Comparison of ENCODE assay signal across 8 cellular contexts in the genomic region with DNA sequence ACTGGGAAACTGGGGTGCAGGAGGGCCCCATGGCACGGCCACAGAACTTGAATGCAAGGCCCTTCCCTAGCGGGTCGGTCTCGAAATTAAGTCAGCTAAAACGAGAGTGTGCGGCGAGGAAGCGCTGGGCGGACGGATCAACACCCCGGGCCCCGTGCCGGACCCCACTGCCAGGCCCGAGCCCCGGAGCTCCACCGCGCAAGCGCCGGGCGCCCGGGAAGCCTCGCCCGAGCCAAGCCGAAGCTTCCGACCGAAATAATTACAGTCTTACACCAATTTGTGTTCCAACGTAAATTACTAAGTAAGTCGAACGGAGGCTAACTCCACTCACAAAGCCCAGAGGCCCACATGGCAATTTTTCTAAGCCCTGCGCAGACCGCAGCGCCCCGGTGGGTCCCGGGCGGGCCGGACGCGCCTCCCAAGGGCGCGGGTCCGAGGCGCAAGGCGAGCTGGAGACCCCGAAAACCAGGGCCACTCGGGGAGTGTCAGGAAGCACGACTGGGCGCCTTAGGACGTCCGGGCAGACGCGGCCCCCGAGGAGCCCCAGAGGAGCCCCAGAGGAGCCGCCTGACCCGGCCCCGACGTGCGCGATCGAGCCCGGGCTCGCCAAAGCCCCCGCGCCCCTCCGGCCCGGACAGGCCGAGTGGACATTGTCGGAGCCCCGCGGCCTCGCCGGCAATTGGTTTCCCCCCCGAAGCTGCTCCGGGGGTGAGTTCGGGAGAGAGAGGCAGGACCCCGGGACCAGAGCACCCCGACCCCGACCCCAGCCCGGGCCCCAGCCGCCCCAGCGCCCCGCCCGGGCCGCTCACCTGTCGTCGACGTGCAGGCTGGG. TPM values are rescaled to one million over a fixed set of nuclear protein-coding genes. Genes with fewer than 3 reads are reported as not detected.
A peak's percentile ranks its signal among the peaks of the same experiment; 100 is the strongest.
DNase-seq lines count a peak whose midpoint lies in the region; ATAC-seq and TF ChIP-seq lines count a peak whose summit lies in the region.

No MANE protein-coding gene starts in this region.

- no peaks in the 10 kb centered on the region for H3K9me3 ChIP-seq in cardiac muscle cell (ENCODE audit: low read depth)
- H3K9me3 ChIP-seq in lower lobe of right lung, result no peaks in the 10 kb centered on the region
- H3K9me3 ChIP-seq in vagina, result no peaks in the 10 kb centered on the region

- H3K36me3 Mint-ChIP-seq in central memory CD8-positive, alpha-beta T cell (ENCODE audit: insufficient read depth), result peaks cover 3% of the 10 kb centered on the region

- TF ChIP-seq POLR2A in vagina (IDR thresholded peaks at IDR 0.05), result no peak

- peaks cover 23% of the 10 kb centered on the region for H3K4me1 Mint-ChIP-seq in central memory CD8-positive, alpha-beta T cell

- no peaks in the 10 kb centered on the region for H3K9me3 Mint-ChIP-seq in central memory CD8-positive, alpha-beta T cell

- intact Hi-C loops in left ventricle myocardium superior (cut with micrococcal nuclease), result no loop called here
- intact Hi-C loops in lower lobe of right lung (cut with DNase I), result no loop called here
- intact Hi-C loops in vagina (cut with DNase I), result no loop called here

- peak overlapping the region; percentile 46 for H3K4me3 ChIP-seq in cardiac muscle cell
- peak overlapping the region; percentile 63 for H3K4me3 ChIP-seq in lower lobe of right lung
- H3K4me3 ChIP-seq in vagina, result peak overlapping the region; percentile 33 to 59

- H3K27me3 ChIP-seq in cardiac muscle cell (peaks cover 100% of the 10 kb centered on the region), lower lobe of right lung (ENCODE audit: low read depth) (peaks cover 80% of the 10 kb centered on the region), vagina (peaks cover 29% of the 10 kb centered on the region)

- DNase-seq in cardiac muscle cell (ENCODE audit: low read depth in 1 of 2, low spot score in 1 of 2) (peak in 1 of 2 donors; percentile 30), left ventricle myocardium superior (no peak), lower lobe of right lung (no peak), vagina (ENCODE audit: extremely low spot score in 2 of 2) (no peak), NOMO-1 (lab: John Stamatoyannopoulos, UW; ENCODE audit: unreplicated experiment in 2 of 2) (no peak)
- DNase-seq in central memory CD8-positive, alpha-beta T cell (ENCODE audit: low spot score in 2 of 2), result no peak
- DNase-seq in activated effector memory CD4-positive, alpha-beta T cell treated with anti-CD3 and anti-CD28 coated beads, Interleukin-2, amount 50 U/mL, for 16 hours, result no peak
- DNase-seq in stimulated activated CD4-positive, alpha-beta T cell treated with anti-CD3 and anti-CD28 coated beads, Interleukin-4, amount 100 ng/mL, for 4 hours, result no peak

- H3K27ac ChIP-seq in cardiac muscle cell (no peak overlapping the region), lower lobe of right lung (peak overlapping the region; percentile 83), vagina (peak overlapping the region; percentile 88)

- TF ChIP-seq CTCF in cardiac muscle cell (IDR thresholded peaks at IDR 0.05; ENCODE audit: low read depth, low read length) (no peak), lower lobe of right lung (IDR thresholded peaks at IDR 0.05) (no peak), vagina (IDR thresholded peaks at IDR 0.05) (no peak)

- H3K27me3 Mint-ChIP-seq in central memory CD8-positive, alpha-beta T cell, result peaks cover 92% of the 10 kb centered on the region

- peak overlapping the region; percentile 81 for H3K4me3 Mint-ChIP-seq in central memory CD8-positive, alpha-beta T cell

- peaks cover 24% of the 10 kb centered on the region for H3K4me1 ChIP-seq in cardiac muscle cell (ENCODE audit: low read depth)
- peaks cover 65% of the 10 kb centered on the region for H3K4me1 ChIP-seq in lower lobe of right lung
- peaks cover 47% of the 10 kb centered on the region for H3K4me1 ChIP-seq in vagina

- ATAC-seq in left ventricle myocardium superior (no peak), lower lobe of right lung (peak; percentile 15 to 39)
- no peak for ATAC-seq in central memory CD8-positive, alpha-beta T cell (replicated peaks; ENCODE audit: extremely low read depth, poor library complexity, severe bottlenecking)

- H3K27ac Mint-ChIP-seq in central memory CD8-positive, alpha-beta T cell (ENCODE audit: low read depth), result no peak overlapping the region

- H3K36me3 ChIP-seq in cardiac muscle cell, result no peaks in the 10 kb centered on the region
- no peaks in the 10 kb centered on the region for H3K36me3 ChIP-seq in lower lobe of right lung
- H3K36me3 ChIP-seq in vagina, result no peaks in the 10 kb centered on the region

RNA-seq across cellular contexts. Expression of gene RIPK4, which starts 0.6 kb away (rescaled TPM):
- total RNA-seq in cardiac muscle cell (2.4 and 2.7 TPM in 2 replicates), left ventricle myocardium superior (0.17 TPM), lower lobe of right lung (8.7 TPM), vagina (28.0 TPM)
- polyA plus RNA-seq in cardiac muscle cell, result 0.71 and 2.3 TPM in 2 replicates

Comparison
In these comparisons a context has a peak if more than half of its experiments do, and no peak if none do; other contexts are left out.
1. ATAC-seq: peak in lower lobe of right lung (2 of 2); none in left ventricle myocardium superior (single experiment) and central memory CD8-positive, alpha-beta T cell (single experiment).
2. Peak in every context shown above with its lines, with median percentiles within 50 percentile points of each other: H3K4me3 ChIP-seq.